ENCODE assay signal across 8 cellular contexts in the genomic region with DNA sequence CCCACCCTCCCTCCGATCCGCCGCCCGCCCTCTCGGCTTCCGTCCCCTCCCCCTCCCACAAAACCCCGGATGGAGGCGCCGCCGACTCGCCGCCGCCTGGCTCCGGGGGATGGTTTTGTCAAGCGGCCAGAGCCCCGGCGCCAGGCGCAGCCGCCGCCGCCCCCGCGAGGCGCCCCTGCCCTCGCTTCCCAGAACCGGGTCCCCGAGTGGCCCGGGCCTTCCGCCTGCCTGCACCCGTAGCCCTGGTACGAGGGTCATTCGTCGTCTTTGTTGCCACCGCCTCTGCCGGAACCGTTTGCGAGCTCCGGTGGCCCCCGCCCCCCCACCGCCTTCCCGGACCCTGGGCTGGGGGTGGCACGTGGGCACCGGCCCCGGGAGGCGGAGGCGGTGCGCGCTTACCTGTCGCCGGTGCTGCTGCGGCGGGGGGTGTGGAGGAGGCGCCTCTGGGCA. TPM values are rescaled to one million over a fixed set of nuclear protein-coding genes. Genes with fewer than 3 reads are reported as not detected.
DNase-seq lines count a peak whose midpoint lies in the region; ATAC-seq, FAIRE-seq and TF ChIP-seq lines count a peak whose summit lies in the region.

No MANE protein-coding gene starts in this region.

- CTCF ChIA-PET in endothelial cell of umbilical vein (lab: Charles Lee) = interaction anchor here (0.9 to 1.8 kb wide), 2 partner anchors 15 kb away, joined by 4 to 7 read pairs; no protein-coding TSS in a partner anchor

- H4K20me1 ChIP-seq in endothelial cell of umbilical vein (replicated peaks; ENCODE audit: control insufficient read depth, extremely low read depth, insufficient read depth, low read length) = peaks cover 13% of the 10 kb centered on the region

- FAIRE-seq in endothelial cell of umbilical vein (lab: Jason Lieb, UNC) = no peak

- dilution Hi-C loops in endothelial cell of umbilical vein (cut with MboI; ENCODE audit: extremely low pct_ligation_motif_present, low sequenced_read_pairs) = no loop called here

- intact Hi-C loops in endothelial cell of umbilical vein (cut with micrococcal nuclease) = loop anchor here (2.0 to 5.0 kb wide), 2 partner anchors 346 to 499 kb away; no protein-coding TSS in a partner anchor

- H3K27ac ChIP-seq in endothelial cell of umbilical vein (ENCODE audit: insufficient read depth, low read depth, low read length) = peak overlapping the region; percentile 94

- no peaks in the 10 kb centered on the region for H3K9me3 ChIP-seq in endothelial cell of umbilical vein (replicated peaks; ENCODE audit: control insufficient read depth, insufficient read depth, low read length)

- H3K9me1 ChIP-seq in endothelial cell of umbilical vein (replicated peaks; ENCODE audit: control insufficient read depth, extremely low read depth, insufficient read depth, low read length) = no peaks in the 10 kb centered on the region

- no peak for TF ChIP-seq POLR2A in endothelial cell of umbilical vein (IDR thresholded peaks at IDR 0.05; ENCODE audit: low read depth, low read length)

- no peaks in the 10 kb centered on the region for H3K27me3 ChIP-seq in endothelial cell of umbilical vein (ENCODE audit: control insufficient read depth in 2 of 2, insufficient read depth in 2 of 2, low read length in 2 of 2)

- H3K4me1 ChIP-seq in endothelial cell of umbilical vein (ENCODE audit: control insufficient read depth, extremely low read depth, insufficient read depth, low read length) = peaks cover 30% of the 10 kb centered on the region

- DNase-seq in NCI-H2196 (lab: John Stamatoyannopoulos, UW; ENCODE audit: unreplicated experiment) (peak; percentile 77), NCI-H2196 treated with DMSO at 0.1 percent for 48 hours (lab: John Stamatoyannopoulos, UW; ENCODE audit: unreplicated experiment) (no peak), NCI-H69 (lab: John Stamatoyannopoulos, UW) (peak; percentile 90), endothelial cell of umbilical vein (ENCODE audit: low read depth, low spot score) (peak; percentile 62), midbrain (lab: John Stamatoyannopoulos, UW) (peak; percentile 66)
- peak; percentile 52 for DNase-seq in activated CD8-positive, alpha-beta memory T cell treated with anti-CD3 and anti-CD28 coated beads, Interleukin-2, amount 50 U/mL, for 1 hour (ENCODE audit: extremely low read depth)
- peak; percentile 59 to 65 for DNase-seq in stimulated activated CD8-positive, alpha-beta memory T cell treated with anti-CD3 and anti-CD28 coated beads, Interleukin-15, amount 100 ng/mL, for 4 hours (ENCODE audit: low read depth in 2 of 2)

- peaks cover 71% of the 10 kb centered on the region for H3K79me2 ChIP-seq in endothelial cell of umbilical vein (ENCODE audit: control insufficient read depth, insufficient read depth, low read length)

- peak overlapping the region; percentile 60 to 93 (median 85) for H3K4me3 ChIP-seq in endothelial cell of umbilical vein (replicated peaks in 1 of 3; ENCODE audit: insufficient read depth in 1 of 3, low read depth in 1 of 3, low read length in 3 of 3)

- H2AFZ ChIP-seq in endothelial cell of umbilical vein (ENCODE audit: low read depth, low read length) = no peak overlapping the region

- peak; percentile 7 for ATAC-seq in HG02938 (IDR thresholded peaks at IDR 0.05; ENCODE audit: unreplicated experiment)

- H3K9ac ChIP-seq in endothelial cell of umbilical vein (replicated peaks; ENCODE audit: extremely low read depth, insufficient read depth, low read length) = peak overlapping the region; percentile 99

- TF ChIP-seq CTCF in endothelial cell of umbilical vein (IDR thresholded peaks at IDR 0.05; ENCODE audit: extremely low read depth in 1 of 2, insufficient read depth in 1 of 2, low read depth in 1 of 2, low read length in 2 of 2) = no peak

- no peaks in the 10 kb centered on the region for H3K36me3 ChIP-seq in endothelial cell of umbilical vein (ENCODE audit: control insufficient read depth in 2 of 2, extremely low read depth in 1 of 2, insufficient read depth in 2 of 2, low read length in 2 of 2)

- no TSS peak for BruUV-seq in endothelial cell of umbilical vein (replicated peaks; lab: Mats Ljungman, UMichigan)

- H3K4me2 ChIP-seq in endothelial cell of umbilical vein (ENCODE audit: insufficient read depth, low read length) = peak overlapping the region; percentile 34

- POLR2A ChIA-PET in endothelial cell of umbilical vein (lab: Charles Lee) = interaction anchor here (0.6 to 2.0 kb wide), 5 partner anchors 16 to 735 kb away, joined by 3 to 14 read pairs (median 4); a partner anchor contains a TSS

TF ChIP-seq in endothelial cell of umbilical vein, 7 proteins besides CTCF, POLR2A, EP300 and RAD21:
- no peak for TF ChIP-seq JUN (IDR thresholded peaks at IDR 0.05; ENCODE audit: borderline replicate concordance, insufficient read depth, insufficient read length, low read depth)
- no peak for TF ChIP-seq GATA2 (IDR thresholded peaks at IDR 0.05; ENCODE audit: insufficient read depth, insufficient read length, low read depth, low read length)
- TF ChIP-seq, protein P1, sequence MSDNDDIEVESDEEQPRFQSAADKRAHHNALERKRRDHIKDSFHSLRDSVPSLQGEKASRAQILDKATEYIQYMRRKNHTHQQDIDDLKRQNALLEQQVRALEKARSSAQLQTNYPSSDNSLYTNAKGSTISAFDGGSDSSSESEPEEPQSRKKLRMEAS (IDR thresholded peaks at IDR 0.05; ENCODE audit: insufficient read depth, insufficient read length) = no peak
- no peak for TF ChIP-seq POLR2AphosphoS5 (IDR thresholded peaks at IDR 0.05; ENCODE audit: insufficient read depth, low read depth, low read length)
- TF ChIP-seq FOS (IDR thresholded peaks at IDR 0.05; ENCODE audit: borderline replicate concordance, insufficient read depth, low read length) = no peak
- TF ChIP-seq MYC (IDR thresholded peaks at IDR 0.05; ENCODE audit: low read depth, low read length) = no peak
- no peak for TF ChIP-seq EZH2 (IDR thresholded peaks at IDR 0.05; ENCODE audit: borderline replicate concordance, low read depth, low read length, severe bottlenecking)

RNA-seq across cellular contexts. Expression of a gene that starts 0.3 kb away (rescaled TPM):
- 13.1 and 13.6 TPM in 2 replicates for total RNA-seq in endothelial cell of umbilical vein
- polyA plus RNA-seq in endothelial cell of umbilical vein = 11.3 and 11.8 TPM in 2 replicates
- 13.3 and 15.3 TPM in 2 replicates for polyA plus RNA-seq in endothelial cell of umbilical vein (2011; cell fraction: cytosol; rRNA removed)
- 10.3 and 10.4 TPM in 2 replicates for polyA plus RNA-seq in endothelial cell of umbilical vein (2011; cell fraction: nucleus; rRNA removed)
- 8.1 and 13.4 TPM in 2 replicates for polyA plus RNA-seq in endothelial cell of umbilical vein (2012)
- polyA minus RNA-seq in endothelial cell of umbilical vein = 21.8 and 23.6 TPM in 2 replicates
- 13.7 TPM for polyA minus RNA-seq in endothelial cell of umbilical vein (2011; cell fraction: cytosol; rRNA and poly(A)+ RNA removed)
- polyA minus RNA-seq in endothelial cell of umbilical vein (2011; cell fraction: nucleus; rRNA and poly(A)+ RNA removed) = 6.4 and 8.0 TPM in 2 replicates
